In genomic region chr18:58965930-58966662, GRCh38 we compare ENCODE assay signal across 15 cellular contexts.
DNase-seq lines count a peak whose midpoint lies in the region; ATAC-seq, FAIRE-seq and TF ChIP-seq lines count a peak whose summit lies in the region.
"Had no signal": no experiment of that assay in that cellular context is flagged by ENCODE, and none has a peak within 500 bp of the region (broad histone marks: within the 10 kb centered on the region; RNA-seq: fewer than 3 reads in every experiment).

No MANE protein-coding gene starts in this region.

- H3K27me3 ChIP-seq in endothelial cell of umbilical vein (ENCODE audit: control insufficient read depth in 2 of 2, insufficient read depth in 2 of 2, low read length in 2 of 2), result no peaks in the 10 kb centered on the region

- POLR2A ChIA-PET in endothelial cell of umbilical vein (lab: Charles Lee), result interaction anchor here (0.7 kb wide), 1 partner anchor 76 kb away, joined by 3 read pairs; no protein-coding TSS in a partner anchor

- DNase-seq in GM12865 (ENCODE audit: low read depth), result peak; percentile 58
- DNase-seq in NCI-H82 (lab: John Stamatoyannopoulos, UW), result peak; percentile 93
- no peak for DNase-seq in endothelial cell of umbilical vein (ENCODE audit: low read depth, low spot score)
- DNase-seq in NK-92 (lab: John Stamatoyannopoulos, UW; ENCODE audit: unreplicated experiment), result no peak
- no peak for DNase-seq in NCI-H2227 treated with DMSO at 0.1 percent for 48 hours (lab: John Stamatoyannopoulos, UW)
- no peak for DNase-seq in activated CD8-positive, alpha-beta memory T cell treated with anti-CD3 and anti-CD28 coated beads, Interleukin-2, amount 10 ng/mL, durations not matched to agents 7 days and 5 days
- DNase-seq: activated CD4-positive, alpha-beta T cell treated with anti-CD3 and anti-CD28 coated beads for 48 hours; CD4-positive, alpha-beta T cell; central memory CD4-positive, alpha-beta T cell; natural killer cell; NCI-H1436 treated with DMSO at 0.1 percent for 48 hours; NCI-H748 treated with DMSO at 0.1 percent for 48 hours had no signal

- no peaks in the 10 kb centered on the region for H3K9me1 ChIP-seq in endothelial cell of umbilical vein (replicated peaks; ENCODE audit: control insufficient read depth, extremely low read depth, insufficient read depth, low read length)

- peaks cover 0 to 6% of the 10 kb centered on the region in 2 experiments for H3K36me3 ChIP-seq in endothelial cell of umbilical vein (ENCODE audit: control insufficient read depth in 2 of 2, extremely low read depth in 1 of 2, insufficient read depth in 2 of 2, low read length in 2 of 2)

- CTCF ChIA-PET in endothelial cell of umbilical vein (lab: Charles Lee), result interaction anchor here (0.6 kb wide), 1 partner anchor 502 kb away, joined by 3 read pairs; no protein-coding TSS in a partner anchor
- CTCF ChIA-PET in activated CD8-positive, alpha-beta memory T cell treated with anti-CD3 and anti-CD28 coated beads, Interleukin-2, amount 10 ng/mL, durations not matched to agents 7 days and 5 days (lab: Charles Lee), result no interaction called here

- H3K4me1 Mint-ChIP-seq in activated CD8-positive, alpha-beta memory T cell treated with anti-CD3 and anti-CD28 coated beads, Interleukin-2, amount 10 ng/mL, durations not matched to agents 7 days and 5 days, result peaks cover 2% of the 10 kb centered on the region
- H3K4me1 Mint-ChIP-seq: natural killer cell had no signal

- no peak overlapping the region for H3K27ac Mint-ChIP-seq in activated CD8-positive, alpha-beta memory T cell treated with anti-CD3 and anti-CD28 coated beads, Interleukin-2, amount 10 ng/mL, durations not matched to agents 7 days and 5 days
- H3K27ac Mint-ChIP-seq: CD4-positive, alpha-beta T cell; natural killer cell had no signal

- FAIRE-seq in endothelial cell of umbilical vein (lab: Jason Lieb, UNC), result peak; percentile 52

- no peak overlapping the region for H3K4me2 ChIP-seq in endothelial cell of umbilical vein (ENCODE audit: insufficient read depth, low read length)

- H3K9me3 ChIP-seq in endothelial cell of umbilical vein (replicated peaks; ENCODE audit: control insufficient read depth, insufficient read depth, low read length), result no peaks in the 10 kb centered on the region

- H3K36me3 Mint-ChIP-seq in activated CD8-positive, alpha-beta memory T cell treated with anti-CD3 and anti-CD28 coated beads, Interleukin-2, amount 10 ng/mL, durations not matched to agents 7 days and 5 days, result no peaks in the 10 kb centered on the region
- H3K36me3 Mint-ChIP-seq: natural killer cell had no signal

- TF ChIP-seq POLR2A in endothelial cell of umbilical vein (IDR thresholded peaks at IDR 0.05; ENCODE audit: low read depth, low read length), result no peak

- intact Hi-C loops in endothelial cell of umbilical vein (cut with micrococcal nuclease), result no loop called here

- no peaks in the 10 kb centered on the region for H3K79me2 ChIP-seq in endothelial cell of umbilical vein (ENCODE audit: control insufficient read depth, insufficient read depth, low read length)

- no TSS peak for BruUV-seq in endothelial cell of umbilical vein (replicated peaks; lab: Mats Ljungman, UMichigan)

- no peak overlapping the region for H3K4me3 Mint-ChIP-seq in activated CD8-positive, alpha-beta memory T cell treated with anti-CD3 and anti-CD28 coated beads, Interleukin-2, amount 10 ng/mL, durations not matched to agents 7 days and 5 days
- H3K4me3 Mint-ChIP-seq: CD4-positive, alpha-beta T cell; natural killer cell had no signal

- no peaks in the 10 kb centered on the region for H3K9me3 Mint-ChIP-seq in activated CD8-positive, alpha-beta memory T cell treated with anti-CD3 and anti-CD28 coated beads, Interleukin-2, amount 10 ng/mL, durations not matched to agents 7 days and 5 days (ENCODE audit: low read depth)
- H3K9me3 Mint-ChIP-seq: CD4-positive, alpha-beta T cell; natural killer cell had no signal

- peaks cover 8% of the 10 kb centered on the region for H3K27me3 Mint-ChIP-seq in activated CD8-positive, alpha-beta memory T cell treated with anti-CD3 and anti-CD28 coated beads, Interleukin-2, amount 10 ng/mL, durations not matched to agents 7 days and 5 days

- H3K4me3 ChIP-seq in GM12865 (ENCODE audit: low read depth, low read length) (peak overlapping the region; percentile 49), endothelial cell of umbilical vein (replicated peaks in 1 of 3; ENCODE audit: insufficient read depth in 1 of 3, low read depth in 1 of 3, low read length in 3 of 3) (no peak overlapping the region), skin epidermis (no peak overlapping the region)

- no peak for ATAC-seq in GM19467 (IDR thresholded peaks at IDR 0.05; ENCODE audit: unreplicated experiment)
- no peak for ATAC-seq in activated CD8-positive, alpha-beta memory T cell treated with anti-CD3 and anti-CD28 coated beads, Interleukin-2, amount 10 ng/mL, durations not matched to agents 7 days and 5 days
- ATAC-seq: natural killer cell, SK-N-SH treated with all-trans-retinoic acid at 6 μM for 48 hours had no signal

- H3K9ac ChIP-seq in endothelial cell of umbilical vein (replicated peaks; ENCODE audit: extremely low read depth, insufficient read depth, low read length), result no peak overlapping the region

- no peak overlapping the region for H2AFZ ChIP-seq in endothelial cell of umbilical vein (ENCODE audit: low read depth, low read length)

- no peak overlapping the region for H3K27ac ChIP-seq in endothelial cell of umbilical vein (ENCODE audit: insufficient read depth, low read depth, low read length)
- H3K27ac ChIP-seq in skin epidermis, result peak overlapping the region in 16 of 21 experiments; percentile 0 to 81 (median 56)

- no peaks in the 10 kb centered on the region for H4K20me1 ChIP-seq in endothelial cell of umbilical vein (replicated peaks; ENCODE audit: control insufficient read depth, extremely low read depth, insufficient read depth, low read length)

- TF ChIP-seq CTCF in GM12865 (IDR thresholded peaks at IDR 0.05; ENCODE audit: insufficient read depth, low read depth, low read length, missing control alignments) (no peak), endothelial cell of umbilical vein (IDR thresholded peaks at IDR 0.05; ENCODE audit: extremely low read depth in 1 of 2, insufficient read depth in 1 of 2, low read depth in 1 of 2, low read length in 2 of 2) (no peak)

- H3K4me1 ChIP-seq in endothelial cell of umbilical vein (ENCODE audit: control insufficient read depth, extremely low read depth, insufficient read depth, low read length), result no peaks in the 10 kb centered on the region

- dilution Hi-C loops in endothelial cell of umbilical vein (cut with MboI; ENCODE audit: extremely low pct_ligation_motif_present, low sequenced_read_pairs), result no loop called here

TF ChIP-seq in endothelial cell of umbilical vein, 7 proteins besides CTCF, POLR2A, EP300 and RAD21:
- TF ChIP-seq JUN (IDR thresholded peaks at IDR 0.05; ENCODE audit: borderline replicate concordance, insufficient read depth, insufficient read length, low read depth) (no peak), MYC (IDR thresholded peaks at IDR 0.05; ENCODE audit: low read depth, low read length) (no peak), FOS (IDR thresholded peaks at IDR 0.05; ENCODE audit: borderline replicate concordance, insufficient read depth, low read length) (no peak), POLR2AphosphoS5 (IDR thresholded peaks at IDR 0.05; ENCODE audit: insufficient read depth, low read depth, low read length) (no peak), GATA2 (IDR thresholded peaks at IDR 0.05; ENCODE audit: insufficient read depth, insufficient read length, low read depth, low read length) (no peak), EZH2 (IDR thresholded peaks at IDR 0.05; ENCODE audit: borderline replicate concordance, low read depth, low read length, severe bottlenecking) (no peak)
- TF ChIP-seq, protein P1, sequence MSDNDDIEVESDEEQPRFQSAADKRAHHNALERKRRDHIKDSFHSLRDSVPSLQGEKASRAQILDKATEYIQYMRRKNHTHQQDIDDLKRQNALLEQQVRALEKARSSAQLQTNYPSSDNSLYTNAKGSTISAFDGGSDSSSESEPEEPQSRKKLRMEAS (IDR thresholded peaks at IDR 0.05; ENCODE audit: insufficient read depth, insufficient read length), result no peak

Comparison
In these comparisons a context has a peak if more than half of its experiments do, and no peak if none do; other contexts are left out.
1. DNase-seq: peak in GM12865 (single experiment) and NCI-H82 (single experiment); none in endothelial cell of umbilical vein (single experiment), NK-92 (single experiment), NCI-H2227 treated with DMSO at 0.1 percent for 48 hours (single experiment) and activated CD8-positive, alpha-beta memory T cell treated with anti-CD3 and anti-CD28 coated beads, Interleukin-2, amount 10 ng/mL, durations not matched to agents 7 days and 5 days (single experiment).